17 cellular contexts compared by ENCODE assay signal in genomic region chr4:100984901-100985300, GRCh38.
DNase-seq lines count a peak whose midpoint lies in the region; ATAC-seq and TF ChIP-seq lines count a peak whose summit lies in the region.
"Had no signal": no experiment of that assay in that cellular context is flagged by ENCODE, and none has a peak within 500 bp of the region (broad histone marks: within the 10 kb centered on the region; RNA-seq: fewer than 3 reads in every experiment).

No MANE protein-coding gene starts in this region.

- H3K4me3 ChIP-seq in AG09309 (ENCODE audit: control insufficient read depth, low read depth, low read length) (no peak overlapping the region), HUES64 (ENCODE audit: low read length) (no peak overlapping the region), choroid plexus epithelial cell (ENCODE audit: low read depth, low read length) (no peak overlapping the region)
- H3K4me3 ChIP-seq: colonic mucosa, ovary, Peyer's patch had no signal

- no peaks in the 10 kb centered on the region for H3K9me3 ChIP-seq in HUES64 (ENCODE audit: insufficient read depth, low read depth, low read length)
- H3K9me3 ChIP-seq: colonic mucosa, ovary, Peyer's patch had no signal

- ATAC-seq in HG02588 (IDR thresholded peaks at IDR 0.05; ENCODE audit: unreplicated experiment): no peak

- H3K4me1 ChIP-seq in HUES64 (ENCODE audit: insufficient read depth, low read length): peaks cover 55% of the 10 kb centered on the region
- H3K4me1 ChIP-seq: colonic mucosa, Peyer's patch had no signal

- in situ Hi-C loops in GM13977 (cut with MboI; ENCODE audit: low pct_unique_long_range_greater_than_20kb, low sequenced_read_pairs, unreplicated experiment): no loop called here

- peak overlapping the region; percentile 62; the same call in 1 of the 2 replicates for H3K27ac ChIP-seq in HUES64 (ENCODE audit: low read depth, low read length)
- H3K27ac ChIP-seq: colonic mucosa, ovary, Peyer's patch had no signal

- H3K9ac ChIP-seq in HUES64 (ENCODE audit: low read depth, low read length): no peak overlapping the region

- H3K36me3 ChIP-seq in HUES64 (ENCODE audit: insufficient read depth, low read length): no peaks in the 10 kb centered on the region
- H3K36me3 ChIP-seq: colonic mucosa, ovary, Peyer's patch had no signal

- H3K27me3 ChIP-seq in HUES64 (ENCODE audit: insufficient read depth, low read length): no peaks in the 10 kb centered on the region
- H3K27me3 ChIP-seq: colonic mucosa, ovary, Peyer's patch had no signal

- no peak for TF ChIP-seq CTCF in AG09309 (IDR thresholded peaks at IDR 0.05; ENCODE audit: control insufficient read depth, insufficient read depth, low read depth, low read length, missing control alignments)
- no peak for TF ChIP-seq CTCF in choroid plexus epithelial cell (conservative IDR thresholded peaks at IDR 0.05; ENCODE audit: low read depth, low read length)
- no peak for TF ChIP-seq CTCF in GM13977 (IDR thresholded peaks at IDR 0.05; ENCODE audit: extremely low read depth, insufficient read depth, missing control alignments)

- DNase-seq in AG09309 (ENCODE audit: low read depth): peak; percentile 66
- DNase-seq in choroid plexus epithelial cell (ENCODE audit: low read depth): peak; percentile 52
- peak; percentile 82 for DNase-seq in kidney glomerular epithelial cell (lab: John Stamatoyannopoulos, UW)
- DNase-seq in GM13977 (ENCODE audit: low spot score): no peak
- DNase-seq in NCI-H1694 (lab: John Stamatoyannopoulos, UW): no peak
- no peak for DNase-seq in NCI-H748 treated with DMSO at 0.1 percent for 48 hours (lab: John Stamatoyannopoulos, UW)
- DNase-seq: activated CD4-positive, CD25-positive, alpha-beta regulatory T cell treated with anti-CD3 and anti-CD28 coated beads, Interleukin-2, amount 50 U/mL, for 72 hours; colonic mucosa; mesendoderm; NCI-H1105 treated with DMSO at 0.1 percent for 48 hours; NCI-H510A treated with DMSO at 0.1 percent for 48 hours; ovary; Peyer's patch; stimulated activated CD4-positive, alpha-beta T cell treated with anti-CD3 and anti-CD28 coated beads, Interleukin-12 subunit alpha, Interleukin-12 subunit beta, amount 100 ng/mL, for 4 hours; T-helper 1 cell had no signal

Comparison
In these comparisons a context has a peak if more than half of its experiments do, and no peak if none do; other contexts are left out.
1. DNase-seq: peak in AG09309 (single experiment), choroid plexus epithelial cell (single experiment) and kidney glomerular epithelial cell (single experiment); none in GM13977 (single experiment), NCI-H1694 (single experiment) and NCI-H748 treated with DMSO at 0.1 percent for 48 hours (single experiment).